ENCODE assay signal across 8 cellular contexts in genomic region chr1:11681071-11681771, GRCh38. TPM values are rescaled to one million over a fixed set of nuclear protein-coding genes. Genes with fewer than 3 reads are reported as not detected.
DNase-seq lines count a peak whose midpoint lies in the region; ATAC-seq and TF ChIP-seq lines count a peak whose summit lies in the region.

Gene MAD2L2, minus strand, starts transcription at chr1:11681148. Its CDS starts 547 bp downstream, at chr1:11680601.

- H2AFZ ChIP-seq in neural cell (ENCODE audit: low read depth, low read length) = peak within 1 kb of the TSS; percentile 58

- no peaks in the 10 kb centered on the region for H4K20me1 ChIP-seq in neural cell (ENCODE audit: insufficient read depth)

- ATAC-seq in GM21526 (IDR thresholded peaks at IDR 0.05; ENCODE audit: low FRiP score, unreplicated experiment) = peak; percentile 72

- no peaks in the 10 kb centered on the region for H3K27me3 ChIP-seq in neural cell (ENCODE audit: insufficient read depth, low read depth, low read length)

- peak within 1 kb of the TSS; percentile 95 to 100 (median 96) for H3K4me3 Mint-ChIP-seq in IgD-negative memory B cell
- H3K4me3 Mint-ChIP-seq in stimulated activated naive CD8-positive, alpha-beta T cell treated with anti-CD3 and anti-CD28 coated beads, Interleukin-15, Interleukin-2, amounts not matched to agents 100 ng/mL and 50 ng/mL, for 24 hours = peak within 1 kb of the TSS; percentile 85

- H3K36me3 ChIP-seq in neural cell (ENCODE audit: insufficient read depth, low read length) = no peaks in the 10 kb centered on the region

- H3K9me2 ChIP-seq in neural cell (ENCODE audit: insufficient read depth, low read length) = no peaks in the 10 kb centered on the region

- H3K9me3 Mint-ChIP-seq in IgD-negative memory B cell = no peaks in the 10 kb centered on the region
- no peaks in the 10 kb centered on the region for H3K9me3 Mint-ChIP-seq in stimulated activated naive CD8-positive, alpha-beta T cell treated with anti-CD3 and anti-CD28 coated beads, Interleukin-15, Interleukin-2, amounts not matched to agents 100 ng/mL and 50 ng/mL, for 24 hours

- H3K4me3 ChIP-seq in neural cell (ENCODE audit: low read length) = peak within 1 kb of the TSS; percentile 98

- peak; percentile 50 for TF ChIP-seq EP300 in neural cell (conservative IDR thresholded peaks at IDR 0.05; ENCODE audit: poor library complexity, severe bottlenecking)

- peak within 1 kb of the TSS; percentile 67 to 92 (median 78) for H3K27ac Mint-ChIP-seq in IgD-negative memory B cell
- peak within 1 kb of the TSS; percentile 78 for H3K27ac Mint-ChIP-seq in stimulated activated naive CD8-positive, alpha-beta T cell treated with anti-CD3 and anti-CD28 coated beads, Interleukin-15, Interleukin-2, amounts not matched to agents 100 ng/mL and 50 ng/mL, for 24 hours

- no peak for TF ChIP-seq RAD21 in neural cell (conservative IDR thresholded peaks at IDR 0.05)

- H3K4me2 ChIP-seq in neural cell (ENCODE audit: low read length) = peak within 1 kb of the TSS; percentile 78

- peak within 1 kb of the TSS; percentile 81 for H3K9ac ChIP-seq in neural cell (ENCODE audit: low read length)

- no peak for TF ChIP-seq CTCF in neural cell (IDR thresholded peaks at IDR 0.05; ENCODE audit: poor library complexity, severe bottlenecking)

- TF ChIP-seq POLR2A in Raji (IDR thresholded peaks at IDR 0.05; ENCODE audit: insufficient read depth, low read depth, low read length) = peak; percentile 81

- H3K27ac ChIP-seq in neural cell (ENCODE audit: low read length) = peak within 1 kb of the TSS; percentile 78

- H3K9me3 ChIP-seq in neural cell (ENCODE audit: low read length) = no peaks in the 10 kb centered on the region

- H3K79me2 ChIP-seq in neural cell (replicated peaks; ENCODE audit: insufficient read depth, low read length) = peaks cover 19% of the 10 kb centered on the region

- H3F3A ChIP-seq in neural cell (ENCODE audit: insufficient read depth, low read length, poor library complexity, severe bottlenecking) = peaks cover 12% of the 10 kb centered on the region

- H3K36me3 Mint-ChIP-seq in IgD-negative memory B cell = no peaks in the 10 kb centered on the region
- peaks cover 4% of the 10 kb centered on the region for H3K36me3 Mint-ChIP-seq in stimulated activated naive CD8-positive, alpha-beta T cell treated with anti-CD3 and anti-CD28 coated beads, Interleukin-15, Interleukin-2, amounts not matched to agents 100 ng/mL and 50 ng/mL, for 24 hours (ENCODE audit: low read depth)

- peaks cover 5 to 13% (median 8%) of the 10 kb centered on the region in 3 donors for H3K4me1 Mint-ChIP-seq in IgD-negative memory B cell
- peaks cover 25% of the 10 kb centered on the region for H3K4me1 Mint-ChIP-seq in stimulated activated naive CD8-positive, alpha-beta T cell treated with anti-CD3 and anti-CD28 coated beads, Interleukin-15, Interleukin-2, amounts not matched to agents 100 ng/mL and 50 ng/mL, for 24 hours (ENCODE audit: low read depth)

- DNase-seq in DMS153 treated with DMSO at 0.1 percent for 48 hours (lab: John Stamatoyannopoulos, UW; ENCODE audit: unreplicated experiment) (peak; percentile 84), fibroblast of the conjunctiva (ENCODE audit: low read depth) (peak; percentile 53)
- DNase-seq in activated effector memory CD4-positive, alpha-beta T cell treated with Interleukin-2 at 50 U/mL for 16 hours = peak; percentile 82

- no peaks in the 10 kb centered on the region for H3K27me3 Mint-ChIP-seq in IgD-negative memory B cell
- H3K27me3 Mint-ChIP-seq in stimulated activated naive CD8-positive, alpha-beta T cell treated with anti-CD3 and anti-CD28 coated beads, Interleukin-15, Interleukin-2, amounts not matched to agents 100 ng/mL and 50 ng/mL, for 24 hours = peaks cover 3% of the 10 kb centered on the region

TF ChIP-seq in neural cell, 6 proteins besides CTCF, POLR2A, EP300 and RAD21:
- TF ChIP-seq TAF1 (IDR thresholded peaks at IDR 0.05; ENCODE audit: low read depth) (no peak), SMC3 (conservative IDR thresholded peaks at IDR 0.05; ENCODE audit: poor library complexity) (no peak), REST (IDR thresholded peaks at IDR 0.05; ENCODE audit: borderline replicate concordance) (no peak), EZH2 (IDR thresholded peaks at IDR 0.05; ENCODE audit: borderline replicate concordance, insufficient read depth, low read length, poor library complexity, severe bottlenecking) (no peak), MXI1 (conservative IDR thresholded peaks at IDR 0.05; ENCODE audit: poor library complexity, severe bottlenecking) (peak; percentile 54), POLR2AphosphoS5 (IDR thresholded peaks at IDR 0.05) (peak; percentile 41)

RNA-seq across cellular contexts. Expression of gene MAD2L2, which starts in this region (rescaled TPM):
- polyA plus RNA-seq in IgD-negative memory B cell = 49.1 TPM
- 182 and 203 TPM in 2 replicates for polyA plus RNA-seq in neural cell
- polyA minus RNA-seq in neural cell = 88.1 and 104 TPM in 2 replicates

Comparison
In these comparisons a context has a peak if more than half of its experiments do, and no peak if none do; other contexts are left out.
1. Peak in every context shown above with its lines: DNase-seq, ATAC-seq, H3K4me3 ChIP-seq and H3K27ac ChIP-seq.